24 cellular contexts compared by ENCODE assay signal in the genomic region with DNA sequence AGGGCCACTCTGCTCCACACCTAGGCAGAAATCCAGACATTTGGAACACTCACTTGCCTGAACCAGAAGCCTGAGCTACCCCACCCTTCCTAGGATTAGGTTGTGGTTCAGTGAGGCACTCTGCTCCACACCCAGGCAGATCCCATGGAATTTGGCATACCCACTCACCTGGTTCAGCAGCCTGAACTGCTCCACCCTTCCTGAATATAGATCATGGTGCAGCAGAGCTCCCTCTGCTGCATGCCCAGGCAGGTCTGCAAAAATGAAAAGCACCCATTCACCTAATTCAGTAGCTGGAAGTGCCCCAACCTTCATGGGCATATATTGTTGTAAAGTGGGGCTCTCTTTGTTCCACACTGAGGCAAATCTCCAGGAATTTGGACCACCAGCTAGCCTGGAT.
DNase-seq lines count a peak whose midpoint lies in the region; ATAC-seq and TF ChIP-seq lines count a peak whose summit lies in the region.
"Had no signal": no experiment of that assay in that cellular context is flagged by ENCODE, and none has a peak within 500 bp of the region (broad histone marks: within the 10 kb centered on the region; RNA-seq: fewer than 3 reads in every experiment).

No MANE protein-coding gene starts in this region.

- H3K27me3 ChIP-seq in breast epithelium, result no peaks in the 10 kb centered on the region

- H3K36me3 ChIP-seq in breast epithelium, result no peaks in the 10 kb centered on the region

- no peak overlapping the region for H3K4me3 Mint-ChIP-seq in MCF 10A (ENCODE audit: unreplicated experiment)
- no peak overlapping the region for H3K4me3 Mint-ChIP-seq in stimulated activated effector memory CD8-positive, alpha-beta T cell treated with anti-CD3 and anti-CD28 coated beads, Interleukin-12 subunit alpha, Interleukin-12 subunit beta, amount 100 ng/mL, for 72 hours
- H3K4me3 Mint-ChIP-seq: B cell had no signal

- H3K9me3 Mint-ChIP-seq in MCF 10A (ENCODE audit: unreplicated experiment), result peaks cover 14% of the 10 kb centered on the region
- H3K9me3 Mint-ChIP-seq in stimulated activated effector memory CD8-positive, alpha-beta T cell treated with anti-CD3 and anti-CD28 coated beads, Interleukin-12 subunit alpha, Interleukin-12 subunit beta, amount 100 ng/mL, for 72 hours, result peaks cover 15% of the 10 kb centered on the region

- POLR2A ChIA-PET in MCF 10A (lab: Yijun Ruan, JAX) (interaction anchor here (0.9 to 1.6 kb wide), 2 partner anchors 12 to 161 kb away, joined by 3 to 5 read pairs; no protein-coding TSS in a partner anchor), HEK293T (lab: Yijun Ruan, JAX) (no interaction called here)

- ATAC-seq in stimulated activated effector memory CD8-positive, alpha-beta T cell treated with anti-CD3 and anti-CD28 coated beads, Interleukin-12 subunit alpha, Interleukin-12 subunit beta, amount 100 ng/mL, for 72 hours, result peak; percentile 8

- H3K9me3 ChIP-seq in breast epithelium, result peaks cover 9 to 50% of the 10 kb centered on the region in 2 donors

- BruUV-seq in MCF 10A (replicated peaks; lab: Mats Ljungman, UMichigan), result no TSS peak

- DNase-seq in MCF 10A (ENCODE audit: unreplicated experiment), result peak; percentile 74
- no peak for DNase-seq in breast epithelium (ENCODE audit: low spot score in 2 of 2)
- DNase-seq in epithelial cell of prostate (ENCODE audit: low read depth, low spot score), result peak; percentile 1
- no peak for DNase-seq in stimulated activated effector memory CD8-positive, alpha-beta T cell treated with anti-CD3 and anti-CD28 coated beads, Interleukin-12 subunit alpha, Interleukin-12 subunit beta, amount 100 ng/mL, for 72 hours (ENCODE audit: low spot score in 2 of 2)
- DNase-seq in HEK293T (ENCODE audit: extremely low spot score), result no peak
- no peak for DNase-seq in foreskin melanocyte
- DNase-seq in NCI-H345 (lab: John Stamatoyannopoulos, UW), result no peak
- DNase-seq: Calu3, DMS79 treated with DMSO at 0.1 percent for 48 hours, GF-D8, IMR-90, KG1, NCI-H1092, NCI-H1417 treated with DMSO at 0.1 percent for 48 hours, NCI-H1694 treated with DMSO at 0.1 percent for 48 hours, NCI-H2081, NCI-H446, NCI-H524 treated with DMSO at 0.1 percent for 48 hours, NCI-H774, PC-9, SHP77 had no signal

- no peaks in the 10 kb centered on the region for H3K4me1 ChIP-seq in breast epithelium

- no peaks in the 10 kb centered on the region for H3K27me3 Mint-ChIP-seq in MCF 10A (ENCODE audit: insufficient read depth, unreplicated experiment)
- H3K27me3 Mint-ChIP-seq: B cell had no signal

- no peaks in the 10 kb centered on the region for H3K36me3 Mint-ChIP-seq in MCF 10A (ENCODE audit: insufficient read depth, unreplicated experiment)
- H3K36me3 Mint-ChIP-seq in stimulated activated effector memory CD8-positive, alpha-beta T cell treated with anti-CD3 and anti-CD28 coated beads, Interleukin-12 subunit alpha, Interleukin-12 subunit beta, amount 100 ng/mL, for 72 hours, result no peaks in the 10 kb centered on the region

- H3K4me3 ChIP-seq in breast epithelium, result no peak overlapping the region
- H3K4me3 ChIP-seq: PC-9 had no signal

- H3K27ac Mint-ChIP-seq in MCF 10A (ENCODE audit: low read depth, unreplicated experiment), result no peak overlapping the region
- no peak overlapping the region for H3K27ac Mint-ChIP-seq in stimulated activated effector memory CD8-positive, alpha-beta T cell treated with anti-CD3 and anti-CD28 coated beads, Interleukin-12 subunit alpha, Interleukin-12 subunit beta, amount 100 ng/mL, for 72 hours
- H3K27ac Mint-ChIP-seq: B cell had no signal

- CTCF ChIA-PET in MCF 10A (lab: Yijun Ruan, JAX) (interaction anchor here (0.6 to 0.7 kb wide), 3 partner anchors 49 to 1979 kb away, joined by 3 to 4 read pairs (median 3); no protein-coding TSS in a partner anchor), HEK293T (lab: Yijun Ruan, JAX) (no interaction called here)

- H3K4me1 Mint-ChIP-seq in MCF 10A (ENCODE audit: insufficient read depth, unreplicated experiment), result peaks cover 9% of the 10 kb centered on the region
- H3K4me1 Mint-ChIP-seq in stimulated activated effector memory CD8-positive, alpha-beta T cell treated with anti-CD3 and anti-CD28 coated beads, Interleukin-12 subunit alpha, Interleukin-12 subunit beta, amount 100 ng/mL, for 72 hours, result no peaks in the 10 kb centered on the region
- H3K4me1 Mint-ChIP-seq: B cell had no signal

- TF ChIP-seq POLR2A in breast epithelium (IDR thresholded peaks at IDR 0.05), result no peak

- no peak overlapping the region for H3K27ac ChIP-seq in breast epithelium
- no peak overlapping the region for H3K27ac ChIP-seq in VCaP
- no peak overlapping the region for H3K27ac ChIP-seq in epithelial cell of prostate
- H3K27ac ChIP-seq: 22Rv1, PC-9 had no signal

- intact Hi-C loops in MCF 10A (cut with micrococcal nuclease), result no loop called here
- intact Hi-C loops in breast epithelium (cut with DNase I; ENCODE audit: low total_unique reads), result no loop called here

- TF ChIP-seq CTCF in MCF 10A (IDR thresholded peaks at IDR 0.05; ENCODE audit: unreplicated experiment) (no peak), breast epithelium (IDR thresholded peaks at IDR 0.05) (no peak), VCaP (conservative IDR thresholded peaks at IDR 0.05) (peak; percentile 14; the same call in 1 of the 2 replicates)

TF ChIP-seq in HEK293T, 16 proteins besides CTCF, POLR2A, EP300 and RAD21:
- TF ChIP-seq BHLHE40 (IDR thresholded peaks at IDR 0.05; ENCODE audit: borderline replicate concordance), result no peak

Comparison
In these comparisons a context has a peak if more than half of its experiments do, and no peak if none do; other contexts are left out.
1. DNase-seq: peak in MCF 10A (single experiment) and epithelial cell of prostate (single experiment); none in breast epithelium (0 of 2), stimulated activated effector memory CD8-positive, alpha-beta T cell treated with anti-CD3 and anti-CD28 coated beads, Interleukin-12 subunit alpha, Interleukin-12 subunit beta, amount 100 ng/mL, for 72 hours (0 of 2), HEK293T (single experiment), foreskin melanocyte (single experiment) and NCI-H345 (single experiment).